ENCODE assay signal across 13 cellular contexts in genomic region chr4:135508006-135508714, GRCh38.
A peak's percentile ranks its signal among the peaks of the same experiment; 100 is the strongest.
DNase-seq lines count a peak whose midpoint lies in the region; ATAC-seq, FAIRE-seq and TF ChIP-seq lines count a peak whose summit lies in the region.
"Had no signal": no experiment of that assay in that cellular context is flagged by ENCODE, and none has a peak within 500 bp of the region (broad histone marks: within the 10 kb centered on the region; RNA-seq: fewer than 3 reads in every experiment).

No MANE protein-coding gene starts in this region.

- no peaks in the 10 kb centered on the region for H3K9me3 ChIP-seq in pancreas
- H3K9me3 ChIP-seq: tibial nerve had no signal

- H3K4me3 ChIP-seq in fibroblast of mammary gland (ENCODE audit: control insufficient read depth, low read depth, low read length) (no peak overlapping the region), pancreas (no peak overlapping the region)
- H3K4me3 ChIP-seq: tibial nerve had no signal

- H3K36me3 Mint-ChIP-seq in HFFc6 (ENCODE audit: low read depth) = peaks cover 9% of the 10 kb centered on the region
- no peaks in the 10 kb centered on the region for H3K36me3 Mint-ChIP-seq in activated naive CD8-positive, alpha-beta T cell treated with anti-CD3 and anti-CD28 coated beads for 36 hours
- H3K36me3 Mint-ChIP-seq in activated CD4-positive, alpha-beta T cell treated with anti-CD3 and anti-CD28 coated beads, Interleukin-2, amount 10 ng/mL, durations not matched to agents 24 days and 14 days (ENCODE audit: low read depth) = no peaks in the 10 kb centered on the region
- H3K36me3 Mint-ChIP-seq: immature natural killer cell, naive B cell had no signal

- peak; percentile 40; the same call in 2 of the 3 replicates for ATAC-seq in SK-N-SH treated with all-trans-retinoic acid at 6 μM for 48 hours
- ATAC-seq in pancreas = no peak

- no peaks in the 10 kb centered on the region for H3K4me1 ChIP-seq in pancreas
- H3K4me1 ChIP-seq: tibial nerve had no signal

- WGBS in pancreas, 2 donors = 51 to 67% methylated on average over 4 of the region's 4 CpGs

- peak overlapping the region; percentile 61 for H3K4me3 Mint-ChIP-seq in HFFc6
- no peak overlapping the region for H3K4me3 Mint-ChIP-seq in activated naive CD8-positive, alpha-beta T cell treated with anti-CD3 and anti-CD28 coated beads for 36 hours
- no peak overlapping the region for H3K4me3 Mint-ChIP-seq in activated CD4-positive, alpha-beta T cell treated with anti-CD3 and anti-CD28 coated beads, Interleukin-2, amount 10 ng/mL, durations not matched to agents 24 days and 14 days
- H3K4me3 Mint-ChIP-seq: immature natural killer cell, naive B cell had no signal

- H3K27ac Mint-ChIP-seq in HFFc6 = peak overlapping the region; percentile 83
- no peak overlapping the region for H3K27ac Mint-ChIP-seq in activated naive CD8-positive, alpha-beta T cell treated with anti-CD3 and anti-CD28 coated beads for 36 hours
- H3K27ac Mint-ChIP-seq in activated CD4-positive, alpha-beta T cell treated with anti-CD3 and anti-CD28 coated beads, Interleukin-2, amount 10 ng/mL, durations not matched to agents 24 days and 14 days = no peak overlapping the region
- H3K27ac Mint-ChIP-seq: immature natural killer cell, naive B cell had no signal

- no peaks in the 10 kb centered on the region for H3K9me3 Mint-ChIP-seq in HFFc6
- peaks cover 4% of the 10 kb centered on the region for H3K9me3 Mint-ChIP-seq in activated naive CD8-positive, alpha-beta T cell treated with anti-CD3 and anti-CD28 coated beads for 36 hours
- H3K9me3 Mint-ChIP-seq in activated CD4-positive, alpha-beta T cell treated with anti-CD3 and anti-CD28 coated beads, Interleukin-2, amount 10 ng/mL, durations not matched to agents 24 days and 14 days = no peaks in the 10 kb centered on the region

- FAIRE-seq in pancreas (lab: Jason Lieb, UNC) = no peak

- intact Hi-C loops in activated CD4-positive, alpha-beta T cell treated with anti-CD3 and anti-CD28 coated beads, Interleukin-2, amount 10 ng/mL, durations not matched to agents 24 days and 14 days (cut with micrococcal nuclease) = no loop called here
- intact Hi-C loops in pancreas (cut with DNase I) = no loop called here

- no peak overlapping the region for H3K27ac ChIP-seq in pancreas
- H3K27ac ChIP-seq: tibial nerve had no signal

- H3K27me3 ChIP-seq in pancreas = no peaks in the 10 kb centered on the region
- H3K27me3 ChIP-seq: tibial nerve had no signal

- TF ChIP-seq CTCF in HFFc6 (IDR thresholded peaks at IDR 0.05) (no peak), fibroblast of mammary gland (conservative IDR thresholded peaks at IDR 0.05; ENCODE audit: control insufficient read depth, insufficient read depth, low read depth, low read length) (no peak), pancreas (IDR thresholded peaks at IDR 0.05) (no peak)

- no peaks in the 10 kb centered on the region for H3K36me3 ChIP-seq in pancreas
- H3K36me3 ChIP-seq: tibial nerve had no signal

- H3K27me3 Mint-ChIP-seq in HFFc6 (ENCODE audit: insufficient read depth) = no peaks in the 10 kb centered on the region; the same call in 1 of the 2 replicates
- no peaks in the 10 kb centered on the region for H3K27me3 Mint-ChIP-seq in activated naive CD8-positive, alpha-beta T cell treated with anti-CD3 and anti-CD28 coated beads for 36 hours
- no peaks in the 10 kb centered on the region for H3K27me3 Mint-ChIP-seq in activated CD4-positive, alpha-beta T cell treated with anti-CD3 and anti-CD28 coated beads, Interleukin-2, amount 10 ng/mL, durations not matched to agents 24 days and 14 days
- H3K27me3 Mint-ChIP-seq: naive B cell had no signal

- H3K4me1 Mint-ChIP-seq in HFFc6 (ENCODE audit: low read depth) = peaks cover 46% of the 10 kb centered on the region
- H3K4me1 Mint-ChIP-seq in activated naive CD8-positive, alpha-beta T cell treated with anti-CD3 and anti-CD28 coated beads for 36 hours = no peaks in the 10 kb centered on the region
- no peaks in the 10 kb centered on the region for H3K4me1 Mint-ChIP-seq in activated CD4-positive, alpha-beta T cell treated with anti-CD3 and anti-CD28 coated beads, Interleukin-2, amount 10 ng/mL, durations not matched to agents 24 days and 14 days
- H3K4me1 Mint-ChIP-seq: immature natural killer cell, naive B cell had no signal

- peak; percentile 93 for DNase-seq in A172 (ENCODE audit: low spot score)
- DNase-seq in HFFc6 = peak; percentile 78
- peak; percentile 79 for DNase-seq in fibroblast of mammary gland (ENCODE audit: low read depth)
- DNase-seq in activated naive CD8-positive, alpha-beta T cell treated with anti-CD3 and anti-CD28 coated beads for 36 hours = no peak
- DNase-seq in activated CD4-positive, alpha-beta T cell treated with anti-CD3 and anti-CD28 coated beads, Interleukin-2, amount 10 ng/mL, durations not matched to agents 24 days and 14 days = no peak
- DNase-seq in 8988T = no peak
- DNase-seq in pancreas = no peak
- DNase-seq: immature natural killer cell, naive B cell, NCI-H146, T-helper 9 cell had no signal

TF ChIP-seq in SK-N-SH treated with all-trans-retinoic acid at 6 μM for 48 hours, 23 proteins besides CTCF, POLR2A, EP300 and RAD21:
- TF ChIP-seq, protein P1, sequence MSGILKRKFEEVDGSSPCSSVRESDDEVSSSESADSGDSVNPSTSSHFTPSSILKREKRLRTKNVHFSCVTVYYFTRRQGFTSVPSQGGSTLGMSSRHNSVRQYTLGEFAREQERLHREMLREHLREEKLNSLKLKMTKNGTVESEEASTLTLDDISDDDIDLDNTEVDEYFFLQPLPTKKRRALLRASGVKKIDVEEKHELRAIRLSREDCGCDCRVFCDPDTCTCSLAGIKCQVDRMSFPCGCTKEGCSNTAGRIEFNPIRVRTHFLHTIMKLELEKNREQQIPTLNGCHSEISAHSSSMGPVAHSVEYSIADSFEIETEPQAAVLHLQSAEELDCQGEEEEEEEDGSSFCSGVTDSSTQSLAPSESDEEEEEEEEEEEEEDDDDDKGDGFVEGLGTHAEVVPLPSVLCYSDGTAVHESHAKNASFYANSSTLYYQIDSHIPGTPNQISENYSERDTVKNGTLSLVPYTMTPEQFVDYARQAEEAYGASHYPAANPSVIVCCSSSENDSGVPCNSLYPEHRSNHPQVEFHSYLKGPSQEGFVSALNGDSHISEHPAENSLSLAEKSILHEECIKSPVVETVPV (CRISPR knock-in tag; IDR thresholded peaks at IDR 0.05) = no peak
- TF ChIP-seq ZNF70 (CRISPR knock-in tag; IDR thresholded peaks at IDR 0.05) = no peak
- TF ChIP-seq ISL1 (CRISPR knock-in tag; IDR thresholded peaks at IDR 0.05) = no peak
- no peak for TF ChIP-seq RARB (CRISPR knock-in tag; IDR thresholded peaks at IDR 0.05)
- TF ChIP-seq ZFP3 (CRISPR knock-in tag; IDR thresholded peaks at IDR 0.05) = no peak
- TF ChIP-seq, protein P2, sequence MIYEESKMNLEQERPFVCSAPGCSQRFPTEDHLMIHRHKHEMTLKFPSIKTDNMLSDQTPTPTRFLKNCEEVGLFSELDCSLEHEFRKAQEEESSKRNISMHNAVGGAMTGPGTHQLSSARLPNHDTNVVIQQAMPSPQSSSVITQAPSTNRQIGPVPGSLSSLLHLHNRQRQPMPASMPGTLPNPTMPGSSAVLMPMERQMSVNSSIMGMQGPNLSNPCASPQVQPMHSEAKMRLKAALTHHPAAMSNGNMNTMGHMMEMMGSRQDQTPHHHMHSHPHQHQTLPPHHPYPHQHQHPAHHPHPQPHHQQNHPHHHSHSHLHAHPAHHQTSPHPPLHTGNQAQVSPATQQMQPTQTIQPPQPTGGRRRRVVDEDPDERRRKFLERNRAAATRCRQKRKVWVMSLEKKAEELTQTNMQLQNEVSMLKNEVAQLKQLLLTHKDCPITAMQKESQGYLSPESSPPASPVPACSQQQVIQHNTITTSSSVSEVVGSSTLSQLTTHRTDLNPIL (CRISPR knock-in tag; IDR thresholded peaks at IDR 0.05; ENCODE audit: low read depth) = no peak
- no peak for TF ChIP-seq ZC3H10 (CRISPR knock-in tag; IDR thresholded peaks at IDR 0.05)
- TF ChIP-seq ARNTL (CRISPR knock-in tag; IDR thresholded peaks at IDR 0.05; ENCODE audit: borderline replicate concordance, low read depth) = no peak
- TF ChIP-seq PPARA (CRISPR knock-in tag; IDR thresholded peaks at IDR 0.05; ENCODE audit: borderline replicate concordance) = no peak
- no peak for TF ChIP-seq TSHZ2 (CRISPR knock-in tag; IDR thresholded peaks at IDR 0.05)
- no peak for TF ChIP-seq OSR1 (CRISPR knock-in tag; IDR thresholded peaks at IDR 0.05)

Comparison
In these comparisons a context has a peak if more than half of its experiments do, and no peak if none do; other contexts are left out.
1. DNase-seq: peak in A172 (single experiment), HFFc6 (single experiment) and fibroblast of mammary gland (single experiment); none in activated naive CD8-positive, alpha-beta T cell treated with anti-CD3 and anti-CD28 coated beads for 36 hours (single experiment), activated CD4-positive, alpha-beta T cell treated with anti-CD3 and anti-CD28 coated beads, Interleukin-2, amount 10 ng/mL, durations not matched to agents 24 days and 14 days (single experiment), 8988T (single experiment) and pancreas (0 of 6).